Comparison of ENCODE assay signal across 9 cellular contexts in genomic region chr7:38310601-38311057, GRCh38.
A peak's percentile ranks its signal among the peaks of the same experiment; 100 is the strongest.
DNase-seq lines count a peak whose midpoint lies in the region; ATAC-seq and TF ChIP-seq lines count a peak whose summit lies in the region.
"Had no signal": no experiment of that assay in that cellular context is flagged by ENCODE, and none has a peak within 500 bp of the region (broad histone marks: within the 10 kb centered on the region; RNA-seq: fewer than 3 reads in every experiment).

No MANE protein-coding gene starts in this region.

- H3K4me3 Mint-ChIP-seq in activated T-cell treated with anti-CD3 and anti-CD28 coated beads, Interleukin-2, amount 50 U/mL, for 24 hours, result peak overlapping the region; percentile 71
- H3K4me3 Mint-ChIP-seq in activated T-helper 2 cell treated with anti-CD3 and anti-CD28 coated beads, Interferon-gamma antibody, Interleukin-2, Interleukin-4, amounts not matched to agents 10 μg/mL and 5 μg/mL and 100 μg/mL, durations not matched to agents 14 hours and 24 hours and 36 hours (ENCODE audit: low read depth), result peak overlapping the region; percentile 5

- H3K27ac Mint-ChIP-seq in activated T-cell treated with anti-CD3 and anti-CD28 coated beads, Interleukin-2, amount 50 U/mL, for 24 hours, result no peak overlapping the region
- H3K27ac Mint-ChIP-seq in activated T-helper 2 cell treated with anti-CD3 and anti-CD28 coated beads, Interferon-gamma antibody, Interleukin-2, Interleukin-4, amounts not matched to agents 10 μg/mL and 5 μg/mL and 100 μg/mL, durations not matched to agents 14 hours and 24 hours and 36 hours, result peak overlapping the region; percentile 73

- H3K27me3 ChIP-seq in tibial nerve, result no peaks in the 10 kb centered on the region

- H3K27me3 Mint-ChIP-seq in activated T-cell treated with anti-CD3 and anti-CD28 coated beads, Interleukin-2, amount 50 U/mL, for 24 hours, result no peaks in the 10 kb centered on the region
- H3K27me3 Mint-ChIP-seq in activated T-helper 2 cell treated with anti-CD3 and anti-CD28 coated beads, Interferon-gamma antibody, Interleukin-2, Interleukin-4, amounts not matched to agents 10 μg/mL and 5 μg/mL and 100 μg/mL, durations not matched to agents 14 hours and 24 hours and 36 hours (ENCODE audit: low read depth), result no peaks in the 10 kb centered on the region

- peak in 1 of 2 donors; percentile 23 for TF ChIP-seq EP300 in tibial nerve (IDR thresholded peaks at IDR 0.05)

- intact Hi-C loops in activated T-helper 2 cell treated with anti-CD3 and anti-CD28 coated beads, Interferon-gamma antibody, Interleukin-2, Interleukin-4, amounts not matched to agents 10 μg/mL and 5 μg/mL and 100 μg/mL, durations not matched to agents 14 hours and 24 hours and 36 hours (cut with micrococcal nuclease), result no loop called here

- peak overlapping the region in 2 of 4 donors; percentile 57 to 75 for H3K27ac ChIP-seq in tibial nerve

- peak overlapping the region in 3 of 4 donors; percentile 23 to 59 (median 40) for H3K4me3 ChIP-seq in tibial nerve

- TF ChIP-seq POLR2A in tibial nerve (IDR thresholded peaks at IDR 0.05), result no peak

- H3K9me3 ChIP-seq in tibial nerve, result no peaks in the 10 kb centered on the region

- DNase-seq in activated T-cell treated with anti-CD3 and anti-CD28 coated beads, Interleukin-2, amount 50 U/mL, for 24 hours, result no peak
- DNase-seq in activated T-cell treated with anti-CD3 and anti-CD28 coated beads, Interleukin-2, amount 50 U/mL, for 48 hours, result no peak
- DNase-seq in activated T-helper 2 cell treated with anti-CD3 and anti-CD28 coated beads, Interferon-gamma antibody, Interleukin-2, Interleukin-4, amounts not matched to agents 10 μg/mL and 5 μg/mL and 100 μg/mL, durations not matched to agents 14 hours and 24 hours and 36 hours (ENCODE audit: low spot score), result no peak
- DNase-seq in kidney glomerular epithelial cell (lab: John Stamatoyannopoulos, UW), result peak; percentile 16
- peak; percentile 38 to 50 for DNase-seq in tibial nerve (ENCODE audit: low spot score in 2 of 2)
- no peak for DNase-seq in activated gamma-delta T cell (lab: John Stamatoyannopoulos, UW)
- DNase-seq: DND-41 had no signal

- WGBS in tibial nerve, 2 donors, result 41 to 50% methylated on average over 5 of the region's 5 CpGs

- peaks cover 29% of the 10 kb centered on the region for H3K4me1 Mint-ChIP-seq in activated T-cell treated with anti-CD3 and anti-CD28 coated beads, Interleukin-2, amount 50 U/mL, for 24 hours (ENCODE audit: low read depth)
- peaks cover 6% of the 10 kb centered on the region for H3K4me1 Mint-ChIP-seq in activated T-helper 2 cell treated with anti-CD3 and anti-CD28 coated beads, Interferon-gamma antibody, Interleukin-2, Interleukin-4, amounts not matched to agents 10 μg/mL and 5 μg/mL and 100 μg/mL, durations not matched to agents 14 hours and 24 hours and 36 hours (ENCODE audit: low read depth)

- ATAC-seq in GM19328 (IDR thresholded peaks at IDR 0.05; ENCODE audit: unreplicated experiment) (no peak), GM21381 (IDR thresholded peaks at IDR 0.05; ENCODE audit: unreplicated experiment) (no peak)

- H3K9me3 Mint-ChIP-seq in activated T-cell treated with anti-CD3 and anti-CD28 coated beads, Interleukin-2, amount 50 U/mL, for 24 hours, result no peaks in the 10 kb centered on the region
- H3K9me3 Mint-ChIP-seq in activated T-helper 2 cell treated with anti-CD3 and anti-CD28 coated beads, Interferon-gamma antibody, Interleukin-2, Interleukin-4, amounts not matched to agents 10 μg/mL and 5 μg/mL and 100 μg/mL, durations not matched to agents 14 hours and 24 hours and 36 hours, result no peaks in the 10 kb centered on the region

- no peaks in the 10 kb centered on the region for H3K36me3 ChIP-seq in tibial nerve

- H3K4me1 ChIP-seq in tibial nerve, result peaks cover 0 to 34% (median 0%) of the 10 kb centered on the region in 4 donors

- no peaks in the 10 kb centered on the region for H3K36me3 Mint-ChIP-seq in activated T-cell treated with anti-CD3 and anti-CD28 coated beads, Interleukin-2, amount 50 U/mL, for 24 hours (ENCODE audit: low read depth)
- peaks cover 3% of the 10 kb centered on the region for H3K36me3 Mint-ChIP-seq in activated T-helper 2 cell treated with anti-CD3 and anti-CD28 coated beads, Interferon-gamma antibody, Interleukin-2, Interleukin-4, amounts not matched to agents 10 μg/mL and 5 μg/mL and 100 μg/mL, durations not matched to agents 14 hours and 24 hours and 36 hours (ENCODE audit: low read depth)

- no peak for TF ChIP-seq CTCF in tibial nerve (IDR thresholded peaks at IDR 0.05)

Comparison
In these comparisons a context has a peak if more than half of its experiments do, and no peak if none do; other contexts are left out.
1. DNase-seq: peak in kidney glomerular epithelial cell (single experiment) and tibial nerve (2 of 2); none in activated T-cell treated with anti-CD3 and anti-CD28 coated beads, Interleukin-2, amount 50 U/mL, for 24 hours (single experiment), activated T-cell treated with anti-CD3 and anti-CD28 coated beads, Interleukin-2, amount 50 U/mL, for 48 hours (0 of 2), activated T-helper 2 cell treated with anti-CD3 and anti-CD28 coated beads, Interferon-gamma antibody, Interleukin-2, Interleukin-4, amounts not matched to agents 10 μg/mL and 5 μg/mL and 100 μg/mL, durations not matched to agents 14 hours and 24 hours and 36 hours (single experiment) and activated gamma-delta T cell (single experiment).